29 cellular contexts compared by ENCODE assay signal in genomic region chr5:108214857-108215256, GRCh38.
"Had no signal": no experiment of that assay in that cellular context is flagged by ENCODE, and none has a peak within 500 bp of the region (broad histone marks: within the 10 kb centered on the region; RNA-seq: fewer than 3 reads in every experiment).

No MANE protein-coding gene starts in this region.

- H3K4me3 ChIP-seq: stomach, suprapubic skin, testis, thoracic aorta, thyroid gland, tibial artery, tibial nerve, transverse colon, upper lobe of left lung, upper lobe of right lung, uterus, vagina had no signal

- H3K27me3 Mint-ChIP-seq: stimulated activated memory B cell treated with anti-CD40 and anti-IgM and Interleukin-4, amounts not matched to agents 10 μg/mL and 1 μg/mL and 100 μg/mL, for 72 hours; stimulated activated naive B cell treated with anti-CD40 and anti-IgM and Interleukin-4, amounts not matched to agents 10 μg/mL and 1 μg/mL and 100 μg/mL, for 72 hours; stimulated activated naive CD8-positive, alpha-beta T cell treated with anti-CD3 and anti-CD28 coated beads, Interleukin-15, amount 100 ng/mL, for 72 hours; stimulated activated naive CD8-positive, alpha-beta T cell treated with anti-CD3 and anti-CD28 coated beads, Interleukin-15, Interleukin-2, amounts not matched to agents 100 ng/mL and 50 ng/mL, for 24 hours; type B pancreatic cell had no signal

- H3K27ac Mint-ChIP-seq: stimulated activated effector memory CD8-positive, alpha-beta T cell treated with anti-CD3 and anti-CD28 coated beads, Interleukin-12 subunit alpha, Interleukin-12 subunit beta, amount 100 ng/mL, for 72 hours; stimulated activated memory B cell treated with anti-CD40 and anti-IgM and Interleukin-4, amounts not matched to agents 10 μg/mL and 1 μg/mL and 100 μg/mL, for 72 hours; stimulated activated naive B cell treated with anti-CD40 and anti-IgM and Interleukin-4, amounts not matched to agents 10 μg/mL and 1 μg/mL and 100 μg/mL, for 72 hours; stimulated activated naive CD8-positive, alpha-beta T cell treated with anti-CD3 and anti-CD28 coated beads, Interleukin-15, amount 100 ng/mL, for 72 hours; stimulated activated naive CD8-positive, alpha-beta T cell treated with anti-CD3 and anti-CD28 coated beads, Interleukin-15, Interleukin-2, amounts not matched to agents 100 ng/mL and 50 ng/mL, for 24 hours; type B pancreatic cell had no signal

- H3K27ac ChIP-seq: stomach, suprapubic skin, testis, thoracic aorta, thyroid gland, tibial artery, tibial nerve, transverse colon, upper lobe of left lung, upper lobe of right lung, uterus, vagina had no signal

- H3K36me3 Mint-ChIP-seq: stimulated activated effector memory CD8-positive, alpha-beta T cell treated with anti-CD3 and anti-CD28 coated beads, Interleukin-12 subunit alpha, Interleukin-12 subunit beta, amount 100 ng/mL, for 72 hours had no signal

- H3K9me3 ChIP-seq: suprapubic skin, testis, thoracic aorta, thyroid gland, tibial artery, upper lobe of right lung, uterus, vagina had no signal

- FAIRE-seq: urothelium cell line had no signal

- H3K4me1 Mint-ChIP-seq: stimulated activated effector memory CD8-positive, alpha-beta T cell treated with anti-CD3 and anti-CD28 coated beads, Interleukin-12 subunit alpha, Interleukin-12 subunit beta, amount 100 ng/mL, for 72 hours; stimulated activated memory B cell treated with anti-CD40 and anti-IgM and Interleukin-4, amounts not matched to agents 10 μg/mL and 1 μg/mL and 100 μg/mL, for 72 hours; stimulated activated naive B cell treated with anti-CD40 and anti-IgM and Interleukin-4, amounts not matched to agents 10 μg/mL and 1 μg/mL and 100 μg/mL, for 72 hours; stimulated activated naive CD8-positive, alpha-beta T cell treated with anti-CD3 and anti-CD28 coated beads, Interleukin-15, amount 100 ng/mL, for 72 hours had no signal

- H3K36me3 ChIP-seq: thoracic aorta, thyroid gland, tibial artery, upper lobe of left lung, upper lobe of right lung, uterus, vagina had no signal

- H3K4me1 ChIP-seq: stomach, suprapubic skin, testis, tibial artery, tibial nerve, transverse colon, upper lobe of left lung, upper lobe of right lung, uterus, vagina had no signal

- H3K27me3 ChIP-seq: stomach, suprapubic skin, testis, thyroid gland, tibial artery, tibial nerve, transverse colon, upper lobe of left lung, upper lobe of right lung, uterus, vagina had no signal

- ATAC-seq: stimulated activated effector memory CD8-positive, alpha-beta T cell treated with anti-CD3 and anti-CD28 coated beads, Interleukin-12 subunit alpha, Interleukin-12 subunit beta, amount 100 ng/mL, for 72 hours; stimulated activated memory B cell treated with anti-CD40 and anti-IgM and Interleukin-4, amounts not matched to agents 10 μg/mL and 1 μg/mL and 100 μg/mL, for 72 hours; stimulated activated naive B cell treated with anti-CD40 and anti-IgM and Interleukin-4, amounts not matched to agents 10 μg/mL and 1 μg/mL and 100 μg/mL, for 72 hours; stimulated activated naive CD8-positive, alpha-beta T cell treated with anti-CD3 and anti-CD28 coated beads, Interleukin-15, amount 100 ng/mL, for 72 hours; stimulated activated naive CD8-positive, alpha-beta T cell treated with anti-CD3 and anti-CD28 coated beads, Interleukin-15, Interleukin-2, amounts not matched to agents 100 U/mL and 50 U/mL, for 24 hours; upper lobe of right lung had no signal

- H3K4me3 Mint-ChIP-seq: stimulated activated effector memory CD8-positive, alpha-beta T cell treated with anti-CD3 and anti-CD28 coated beads, Interleukin-12 subunit alpha, Interleukin-12 subunit beta, amount 100 ng/mL, for 72 hours; stimulated activated memory B cell treated with anti-CD40 and anti-IgM and Interleukin-4, amounts not matched to agents 10 μg/mL and 1 μg/mL and 100 μg/mL, for 72 hours; stimulated activated naive B cell treated with anti-CD40 and anti-IgM and Interleukin-4, amounts not matched to agents 10 μg/mL and 1 μg/mL and 100 μg/mL, for 72 hours; stimulated activated naive CD8-positive, alpha-beta T cell treated with anti-CD3 and anti-CD28 coated beads, Interleukin-15, amount 100 ng/mL, for 72 hours; stimulated activated naive CD8-positive, alpha-beta T cell treated with anti-CD3 and anti-CD28 coated beads, Interleukin-15, Interleukin-2, amounts not matched to agents 100 ng/mL and 50 ng/mL, for 24 hours; type B pancreatic cell had no signal

- DNase-seq: stimulated activated CD4-positive, alpha-beta T cell treated with anti-CD3 and anti-CD28 coated beads, Interleukin-2, amount 100 ng/mL, for 48 hours; stimulated activated CD4-positive, alpha-beta T cell treated with anti-CD3 and anti-CD28 coated beads, Interleukin-4, amount 100 ng/mL, for 1 hour; stimulated activated CD4-positive, alpha-beta T cell treated with anti-CD3 and anti-CD28 coated beads, Interleukin-4, amount 100 ng/mL, for 24 hours; stimulated activated CD4-positive, alpha-beta T cell treated with anti-CD3 and anti-CD28 coated beads, Interleukin-4, amount 100 ng/mL, for 4 hours; stimulated activated CD8-positive, alpha-beta memory T cell treated with anti-CD3 and anti-CD28 coated beads, Interleukin-4, amount 100 ng/mL, for 48 hours; stimulated activated naive B cell treated with anti-CD40 and anti-IgM and Interleukin-4, amounts not matched to agents 10 μg/mL and 1 μg/mL and 100 μg/mL, for 72 hours; stimulated activated naive CD4-positive, alpha-beta T cell; stimulated activated naive CD4-positive, alpha-beta T cell treated with Interleukin-2 at 50 U/mL for 16 hours; stimulated activated naive CD8-positive, alpha-beta T cell treated with anti-CD3 and anti-CD28 coated beads, Interleukin-15, amount 100 ng/mL, for 72 hours; stimulated activated naive CD8-positive, alpha-beta T cell treated with anti-CD3 and anti-CD28 coated beads, Interleukin-15, Interleukin-2, amounts not matched to agents 100 U/mL and 50 U/mL, for 24 hours; stomach; substantia nigra; testis; thyroid gland; tibial artery; transverse colon; trophoblast cell; upper lobe of left lung; upper lobe of right lung; uterus had no signal
